ENCODE assay signal across 34 cellular contexts in the genomic region with DNA sequence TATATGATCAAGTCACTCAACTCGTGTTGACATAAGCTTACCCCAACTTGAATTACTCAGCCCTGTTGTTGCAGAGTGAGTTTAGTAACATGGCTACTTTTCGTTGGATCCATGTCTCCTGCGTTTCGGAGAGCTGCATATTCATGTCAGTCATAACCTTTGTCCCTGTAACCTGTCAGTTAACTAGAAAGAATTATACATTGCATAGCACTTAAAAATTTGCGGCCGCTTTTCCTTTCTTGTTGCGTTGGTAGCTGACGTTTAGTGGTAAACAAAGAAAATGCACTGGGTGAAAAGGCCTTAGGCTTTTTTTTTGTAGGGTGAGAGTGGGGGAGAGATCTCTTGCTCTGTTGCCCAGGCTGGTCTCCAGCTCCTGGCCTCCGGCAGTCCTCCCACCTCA.
"Had no signal": no experiment of that assay in that cellular context is flagged by ENCODE, and none has a peak within 500 bp of the region (broad histone marks: within the 10 kb centered on the region; RNA-seq: fewer than 3 reads in every experiment).

No MANE protein-coding gene starts in this region.

- H3K27me3 ChIP-seq: ascending aorta, breast epithelium, cardiac muscle cell, dorsolateral prefrontal cortex, esophagus muscularis mucosa, foreskin keratinocyte, gastrocnemius medialis had no signal

- H3K4me1 Mint-ChIP-seq: endodermal cell had no signal

- ATAC-seq: activated CD4-positive, alpha-beta T cell treated with anti-CD3 and anti-CD28 coated beads for 36 hours; activated CD8-positive, alpha-beta T cell treated with anti-CD3 and anti-CD28 coated beads for 36 hours; activated naive CD4-positive, alpha-beta T cell treated with anti-CD3 and anti-CD28 coated beads, Interleukin-2, amount 50 U/mL, for 72 hours; activated T-cell treated with anti-CD3 and anti-CD28 coated beads, Interleukin-2, amount 50 U/mL, for 4 hours; activated T-helper 17 cell treated with anti-CD3 and anti-CD28 coated beads, Interleukin-2, amount 50 U/mL, for 72 hours; foreskin keratinocyte; gastrocnemius medialis; heart left ventricle; T-helper 17 cell had no signal

- H3K27me3 Mint-ChIP-seq: activated CD4-positive, alpha-beta T cell treated with anti-CD3 and anti-CD28 coated beads for 36 hours; activated CD4-positive, alpha-beta T cell treated with anti-CD3 and anti-CD28 coated beads, Interleukin-2, amount 10 ng/mL, durations not matched to agents 24 days and 14 days; activated CD8-positive, alpha-beta T cell treated with anti-CD3 and anti-CD28 coated beads for 36 hours; activated naive CD8-positive, alpha-beta T cell treated with anti-CD3 and anti-CD28 coated beads, Interleukin-2, amount 10 ng/mL, durations not matched to agents 7 days and 5 days; activated T-helper 17 cell treated with anti-CD3 and anti-CD28 coated beads, Interleukin-2, amount 50 U/mL, for 72 hours; brain; central memory CD8-positive, alpha-beta T cell; T-helper 17 cell had no signal

- H3K4me3 ChIP-seq: ascending aorta, breast epithelium, cardiac muscle cell, coronary artery, dorsolateral prefrontal cortex, esophagus muscularis mucosa, gastrocnemius medialis, heart left ventricle had no signal

- H3K9me3 ChIP-seq: ascending aorta, breast epithelium, esophagus muscularis mucosa, gastrocnemius medialis, heart left ventricle had no signal

- DNase-seq: activated CD4-positive, alpha-beta T cell treated with anti-CD3 and anti-CD28 coated beads for 36 hours; activated CD4-positive, alpha-beta T cell treated with anti-CD3 and anti-CD28 coated beads, Interleukin-2, amount 10 ng/mL, durations not matched to agents 24 days and 14 days; activated CD4-positive, alpha-beta T cell treated with anti-CD3 and anti-CD28 coated beads, Interleukin-2, amount 50 U/mL, for 4 hours; activated CD4-positive, CD25-positive, alpha-beta regulatory T cell; activated CD4-positive, CD25-positive, alpha-beta regulatory T cell treated with anti-CD3 and anti-CD28 coated beads, Interleukin-2, amount 50 U/mL, for 72 hours; activated CD8-positive, alpha-beta memory T cell treated with anti-CD3 and anti-CD28 coated beads for 24 hours; activated CD8-positive, alpha-beta T cell treated with anti-CD3 and anti-CD28 coated beads for 36 hours; activated effector memory CD4-positive, alpha-beta T cell treated with Interleukin-2 at 50 U/mL for 16 hours; activated gamma-delta T cell treated with Interleukin-2 at 50 U/mL for 16 hours; activated naive CD4-positive, alpha-beta T cell treated with anti-CD3 and anti-CD28 coated beads for 36 hours; activated naive CD8-positive, alpha-beta T cell treated with anti-CD3 and anti-CD28 coated beads, Interleukin-2, amount 10 ng/mL, durations not matched to agents 7 days and 5 days; activated T-cell treated with anti-CD3 and anti-CD28 coated beads, Interleukin-2, amount 50 U/mL, for 4 hours; dorsolateral prefrontal cortex; effector memory CD4-positive, alpha-beta T cell; endodermal cell; erythroblast; foreskin keratinocyte; gastrocnemius medialis; glutamatergic neuron; heart left ventricle; T-helper 1 cell; T-helper 17 cell; T1000 had no signal

- H3K4me3 Mint-ChIP-seq: activated CD4-positive, alpha-beta T cell treated with anti-CD3 and anti-CD28 coated beads for 36 hours; activated CD4-positive, alpha-beta T cell treated with anti-CD3 and anti-CD28 coated beads, Interleukin-2, amount 10 ng/mL, durations not matched to agents 24 days and 14 days; activated CD8-positive, alpha-beta T cell treated with anti-CD3 and anti-CD28 coated beads for 36 hours; activated naive CD4-positive, alpha-beta T cell treated with anti-CD3 and anti-CD28 coated beads for 36 hours; activated naive CD8-positive, alpha-beta T cell treated with anti-CD3 and anti-CD28 coated beads, Interleukin-2, amount 10 ng/mL, durations not matched to agents 7 days and 5 days; activated T-cell treated with anti-CD3 and anti-CD28 coated beads, Interleukin-2, amount 50 U/mL, for 4 hours; activated T-helper 17 cell treated with anti-CD3 and anti-CD28 coated beads, Interleukin-2, amount 50 U/mL, for 72 hours; brain; central memory CD8-positive, alpha-beta T cell; dendritic cell treated with granulocyte-macrophage colony-stimulating factor and Interleukin-4, amounts not matched to agents 40 ng/mL and 50 ng/mL, for 4 days; endodermal cell; T-helper 17 cell; T-helper 2 cell treated with Interferon-gamma antibody and Interleukin-4, amounts not matched to agents 5 μg/mL and 100 μg/mL, for 36 hours had no signal

- H3K27ac Mint-ChIP-seq: activated CD4-positive, alpha-beta T cell treated with anti-CD3 and anti-CD28 coated beads for 36 hours; activated CD4-positive, alpha-beta T cell treated with anti-CD3 and anti-CD28 coated beads, Interleukin-2, amount 10 ng/mL, durations not matched to agents 24 days and 14 days; activated CD8-positive, alpha-beta T cell treated with anti-CD3 and anti-CD28 coated beads for 36 hours; activated naive CD4-positive, alpha-beta T cell treated with anti-CD3 and anti-CD28 coated beads for 36 hours; activated naive CD4-positive, alpha-beta T cell treated with anti-CD3 and anti-CD28 coated beads, Interleukin-2, amount 50 U/mL, for 72 hours; activated naive CD8-positive, alpha-beta T cell treated with anti-CD3 and anti-CD28 coated beads, Interleukin-2, amount 10 ng/mL, durations not matched to agents 7 days and 5 days; activated T-helper 17 cell treated with anti-CD3 and anti-CD28 coated beads, Interleukin-2, amount 50 U/mL, for 72 hours; dendritic cell treated with granulocyte-macrophage colony-stimulating factor and Interleukin-4, amounts not matched to agents 40 ng/mL and 50 ng/mL, for 4 days; endodermal cell; T-helper 17 cell; T-helper 2 cell treated with Interferon-gamma antibody and Interleukin-4, amounts not matched to agents 5 μg/mL and 100 μg/mL, for 36 hours had no signal

- H3K27ac ChIP-seq: ascending aorta, cardiac muscle cell, coronary artery, dorsolateral prefrontal cortex, esophagus muscularis mucosa, foreskin keratinocyte, gastrocnemius medialis, heart left ventricle had no signal

- H3K9me3 Mint-ChIP-seq: activated CD4-positive, alpha-beta T cell treated with anti-CD3 and anti-CD28 coated beads, Interleukin-2, amount 10 ng/mL, durations not matched to agents 24 days and 14 days; activated CD8-positive, alpha-beta T cell treated with anti-CD3 and anti-CD28 coated beads for 36 hours; activated naive CD4-positive, alpha-beta T cell treated with anti-CD3 and anti-CD28 coated beads for 36 hours; activated naive CD4-positive, alpha-beta T cell treated with anti-CD3 and anti-CD28 coated beads, Interleukin-2, amount 50 U/mL, for 72 hours; activated naive CD8-positive, alpha-beta T cell treated with anti-CD3 and anti-CD28 coated beads, Interleukin-2, amount 10 ng/mL, durations not matched to agents 7 days and 5 days; activated T-cell treated with anti-CD3 and anti-CD28 coated beads, Interleukin-2, amount 50 U/mL, for 4 hours; activated T-helper 17 cell treated with anti-CD3 and anti-CD28 coated beads, Interleukin-2, amount 50 U/mL, for 72 hours; brain; central memory CD8-positive, alpha-beta T cell; dendritic cell treated with granulocyte-macrophage colony-stimulating factor and Interleukin-4, amounts not matched to agents 40 ng/mL and 50 ng/mL, for 4 days; endodermal cell; T-helper 2 cell treated with Interferon-gamma antibody and Interleukin-4, amounts not matched to agents 5 μg/mL and 100 μg/mL, for 36 hours had no signal

- H3K4me1 ChIP-seq: foreskin keratinocyte had no signal
